ENCODE assay signal across 1 cellular context in the genomic region with DNA sequence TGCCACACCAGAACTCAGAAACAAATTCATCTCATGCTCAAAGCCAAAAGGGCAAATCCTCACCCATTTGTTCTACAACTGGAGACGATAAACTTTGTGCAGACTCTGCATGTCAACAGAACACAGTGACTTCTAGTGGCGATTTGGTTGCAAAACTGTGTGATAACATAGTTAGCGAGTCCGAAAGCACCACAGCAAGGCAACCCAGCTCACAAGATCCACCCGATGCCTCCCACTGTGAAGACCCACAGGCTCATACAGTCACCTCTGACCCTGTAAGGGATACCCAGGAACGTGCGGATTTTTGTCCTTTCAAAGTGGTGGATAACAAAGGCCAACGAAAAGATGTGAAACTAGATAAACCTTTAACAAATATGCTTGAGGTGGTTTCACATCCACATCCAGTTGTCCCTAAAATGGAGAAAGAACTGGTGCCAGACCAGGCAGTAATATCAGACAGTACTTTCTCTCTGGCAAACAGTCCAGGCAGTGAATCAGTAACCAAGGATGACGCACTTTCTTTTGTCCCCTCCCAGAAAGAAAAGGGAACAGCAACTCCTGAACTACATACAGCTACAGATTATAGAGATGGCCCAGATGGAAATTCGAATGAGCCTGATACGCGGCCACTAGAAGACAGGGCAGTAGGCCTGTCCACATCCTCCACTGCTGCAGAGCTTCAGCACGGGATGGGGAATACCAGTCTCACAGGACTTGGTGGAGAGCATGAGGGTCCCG.
TF ChIP-seq lines count a peak whose summit lies in the region.

No MANE protein-coding gene starts in this region.

TF ChIP-seq in WTC11, 78 proteins besides CTCF, POLR2A, EP300 and RAD21 (continued from another document):
- no peak for TF ChIP-seq ZNF317 (CRISPR knock-in tag; IDR thresholded peaks at IDR 0.05; ENCODE audit: borderline replicate concordance, low read depth)
- no peak for TF ChIP-seq ZNF416 (CRISPR knock-in tag; IDR thresholded peaks at IDR 0.05)
- TF ChIP-seq ETV6 (CRISPR knock-in tag; IDR thresholded peaks at IDR 0.05), result no peak
- TF ChIP-seq, protein P1, sequence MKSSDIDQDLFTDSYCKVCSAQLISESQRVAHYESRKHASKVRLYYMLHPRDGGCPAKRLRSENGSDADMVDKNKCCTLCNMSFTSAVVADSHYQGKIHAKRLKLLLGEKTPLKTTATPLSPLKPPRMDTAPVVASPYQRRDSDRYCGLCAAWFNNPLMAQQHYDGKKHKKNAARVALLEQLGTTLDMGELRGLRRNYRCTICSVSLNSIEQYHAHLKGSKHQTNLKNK (CRISPR knock-in tag; IDR thresholded peaks at IDR 0.05), result no peak
- no peak for TF ChIP-seq SMAD3 (CRISPR knock-in tag; IDR thresholded peaks at IDR 0.05; ENCODE audit: borderline replicate concordance)
- no peak for TF ChIP-seq HMGA2 (CRISPR knock-in tag; IDR thresholded peaks at IDR 0.05)
- no peak for TF ChIP-seq TEAD4 (CRISPR knock-in tag; IDR thresholded peaks at IDR 0.05)
- TF ChIP-seq, protein P2, sequence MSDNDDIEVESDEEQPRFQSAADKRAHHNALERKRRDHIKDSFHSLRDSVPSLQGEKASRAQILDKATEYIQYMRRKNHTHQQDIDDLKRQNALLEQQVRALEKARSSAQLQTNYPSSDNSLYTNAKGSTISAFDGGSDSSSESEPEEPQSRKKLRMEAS (CRISPR knock-in tag; IDR thresholded peaks at IDR 0.05), result no peak
- no peak for TF ChIP-seq ZNF423 (CRISPR knock-in tag; IDR thresholded peaks at IDR 0.05)
- no peak for TF ChIP-seq SMAD4 (CRISPR knock-in tag; IDR thresholded peaks at IDR 0.05)
- TF ChIP-seq ZBTB21 (CRISPR knock-in tag; IDR thresholded peaks at IDR 0.05; ENCODE audit: borderline replicate concordance), result no peak
- TF ChIP-seq, protein P3, sequence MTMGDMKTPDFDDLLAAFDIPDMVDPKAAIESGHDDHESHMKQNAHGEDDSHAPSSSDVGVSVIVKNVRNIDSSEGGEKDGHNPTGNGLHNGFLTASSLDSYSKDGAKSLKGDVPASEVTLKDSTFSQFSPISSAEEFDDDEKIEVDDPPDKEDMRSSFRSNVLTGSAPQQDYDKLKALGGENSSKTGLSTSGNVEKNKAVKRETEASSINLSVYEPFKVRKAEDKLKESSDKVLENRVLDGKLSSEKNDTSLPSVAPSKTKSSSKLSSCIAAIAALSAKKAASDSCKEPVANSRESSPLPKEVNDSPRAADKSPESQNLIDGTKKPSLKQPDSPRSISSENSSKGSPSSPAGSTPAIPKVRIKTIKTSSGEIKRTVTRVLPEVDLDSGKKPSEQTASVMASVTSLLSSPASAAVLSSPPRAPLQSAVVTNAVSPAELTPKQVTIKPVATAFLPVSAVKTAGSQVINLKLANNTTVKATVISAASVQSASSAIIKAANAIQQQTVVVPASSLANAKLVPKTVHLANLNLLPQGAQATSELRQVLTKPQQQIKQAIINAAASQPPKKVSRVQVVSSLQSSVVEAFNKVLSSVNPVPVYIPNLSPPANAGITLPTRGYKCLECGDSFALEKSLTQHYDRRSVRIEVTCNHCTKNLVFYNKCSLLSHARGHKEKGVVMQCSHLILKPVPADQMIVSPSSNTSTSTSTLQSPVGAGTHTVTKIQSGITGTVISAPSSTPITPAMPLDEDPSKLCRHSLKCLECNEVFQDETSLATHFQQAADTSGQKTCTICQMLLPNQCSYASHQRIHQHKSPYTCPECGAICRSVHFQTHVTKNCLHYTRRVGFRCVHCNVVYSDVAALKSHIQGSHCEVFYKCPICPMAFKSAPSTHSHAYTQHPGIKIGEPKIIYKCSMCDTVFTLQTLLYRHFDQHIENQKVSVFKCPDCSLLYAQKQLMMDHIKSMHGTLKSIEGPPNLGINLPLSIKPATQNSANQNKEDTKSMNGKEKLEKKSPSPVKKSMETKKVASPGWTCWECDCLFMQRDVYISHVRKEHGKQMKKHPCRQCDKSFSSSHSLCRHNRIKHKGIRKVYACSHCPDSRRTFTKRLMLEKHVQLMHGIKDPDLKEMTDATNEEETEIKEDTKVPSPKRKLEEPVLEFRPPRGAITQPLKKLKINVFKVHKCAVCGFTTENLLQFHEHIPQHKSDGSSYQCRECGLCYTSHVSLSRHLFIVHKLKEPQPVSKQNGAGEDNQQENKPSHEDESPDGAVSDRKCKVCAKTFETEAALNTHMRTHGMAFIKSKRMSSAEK (CRISPR knock-in tag; IDR thresholded peaks at IDR 0.05; ENCODE audit: borderline replicate concordance), result no peak
- TF ChIP-seq, protein P4, sequence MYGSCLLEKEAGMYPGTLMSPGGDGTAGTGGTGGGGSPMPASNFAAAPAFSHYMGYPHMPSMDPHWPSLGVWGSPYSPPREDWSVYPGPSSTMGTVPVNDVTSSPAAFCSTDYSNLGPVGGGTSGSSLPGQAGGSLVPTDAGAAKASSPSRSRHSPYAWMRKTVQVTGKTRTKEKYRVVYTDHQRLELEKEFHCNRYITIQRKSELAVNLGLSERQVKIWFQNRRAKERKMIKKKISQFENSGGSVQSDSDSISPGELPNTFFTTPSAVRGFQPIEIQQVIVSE (CRISPR knock-in tag; IDR thresholded peaks at IDR 0.05; ENCODE audit: borderline replicate concordance), result no peak
TF ChIP-seq in WTC11: peak in this region for 0.
